ENCODE assay signal across 14 cellular contexts in genomic region chr2:164757934-164758695, GRCh38.
A peak's percentile ranks its signal among the peaks of the same experiment; 100 is the strongest.
DNase-seq lines count a peak whose midpoint lies in the region; ATAC-seq and TF ChIP-seq lines count a peak whose summit lies in the region.
"Had no signal": no experiment of that assay in that cellular context is flagged by ENCODE, and none has a peak within 500 bp of the region (broad histone marks: within the 10 kb centered on the region; RNA-seq: fewer than 3 reads in every experiment).

No MANE protein-coding gene starts in this region.

- H3K4me2 ChIP-seq in IMR-90 (ENCODE audit: low read depth, low read length) (no peak overlapping the region), H9 (ENCODE audit: insufficient read depth, insufficient read length, low read length) (no peak overlapping the region)
- H3K4me2 ChIP-seq: neural progenitor cell had no signal

- no peak overlapping the region for H3T11ph ChIP-seq in H9 (ENCODE audit: low read length)

- no peaks in the 10 kb centered on the region for H4K20me1 ChIP-seq in IMR-90 (ENCODE audit: insufficient read depth, low read length)
- H4K20me1 ChIP-seq in H9 (ENCODE audit: control insufficient read depth, insufficient read depth, insufficient read length), result no peaks in the 10 kb centered on the region

- no peak overlapping the region for H3K4me3 ChIP-seq in IMR-90 (ENCODE audit: insufficient read depth, low read depth, low read length)
- no peak overlapping the region for H3K4me3 ChIP-seq in brain microvascular endothelial cell (ENCODE audit: low read depth, low read length)
- no peak overlapping the region for H3K4me3 ChIP-seq in right lobe of liver
- H3K4me3 ChIP-seq: neural progenitor cell had no signal

- H3K56ac ChIP-seq in IMR-90 (ENCODE audit: extremely low read depth, insufficient read depth, low read length) (no peak overlapping the region), H9 (ENCODE audit: insufficient read length, low read depth, low read length) (no peak overlapping the region)

- no peak overlapping the region for H3K23ac ChIP-seq in IMR-90 (ENCODE audit: low read depth, low read length)
- no peak overlapping the region for H3K23ac ChIP-seq in H9 (ENCODE audit: insufficient read length, low read depth, low read length)

- H3K27me3 ChIP-seq in IMR-90 (ENCODE audit: control insufficient read depth, insufficient read depth, low read length) (no peaks in the 10 kb centered on the region), brain microvascular endothelial cell (replicated peaks) (no peaks in the 10 kb centered on the region), right lobe of liver (no peaks in the 10 kb centered on the region), H9 (ENCODE audit: insufficient read depth, low read length) (no peaks in the 10 kb centered on the region)
- H3K27me3 ChIP-seq: BE2C, neural progenitor cell had no signal

- no peak overlapping the region for H2AFZ ChIP-seq in IMR-90 (replicated peaks; ENCODE audit: low read length, poor library complexity)
- no peak overlapping the region for H2AFZ ChIP-seq in H9 (ENCODE audit: low read length)
- H2AFZ ChIP-seq: neural progenitor cell had no signal

- no peaks in the 10 kb centered on the region for H3K23me2 ChIP-seq in H9 (ENCODE audit: insufficient read length, low read depth, low read length, poor library complexity, severe bottlenecking)

- no peak overlapping the region for H3K4ac ChIP-seq in IMR-90 (ENCODE audit: low read depth, low read length)
- H3K4ac ChIP-seq in H9 (ENCODE audit: low read depth, low read length), result no peak overlapping the region

- no peaks in the 10 kb centered on the region for H3K79me2 ChIP-seq in H9 (ENCODE audit: insufficient read depth, low read length)

- H3K27me3 Mint-ChIP-seq in H9 (ENCODE audit: low read depth), result no peaks in the 10 kb centered on the region

- H4K91ac ChIP-seq in IMR-90 (ENCODE audit: insufficient read depth, low read depth, low read length), result no peak overlapping the region
- no peak overlapping the region for H4K91ac ChIP-seq in H9 (ENCODE audit: insufficient read length, low read depth, low read length)

- H3K9ac ChIP-seq in IMR-90 (ENCODE audit: low read depth, low read length) (no peak overlapping the region), H9 (ENCODE audit: extremely low read depth, insufficient read length, low read length) (no peak overlapping the region)
- H3K9ac ChIP-seq: neural progenitor cell had no signal

- no peak overlapping the region for H3K27ac ChIP-seq in IMR-90 (ENCODE audit: insufficient read depth, low read length)
- H3K27ac ChIP-seq in brain microvascular endothelial cell, result peak overlapping the region; percentile 29
- H3K27ac ChIP-seq in right lobe of liver, result peak overlapping the region in 1 of 3 donors; percentile 5
- no peak overlapping the region for H3K27ac ChIP-seq in H9 (ENCODE audit: insufficient read length, low read depth, low read length)
- H3K27ac ChIP-seq: neural progenitor cell had no signal

- intact Hi-C loops in IMR-90 (cut with micrococcal nuclease), result no loop called here
- intact Hi-C loops in right lobe of liver (cut with DNase I), result no loop called here

- dilution Hi-C loops in IMR-90 (cut with HindIII; ENCODE audit: low sequenced_read_pairs, unreplicated experiment), result no loop called here

- H2BK5ac ChIP-seq in IMR-90 (ENCODE audit: low read depth, low read length, poor library complexity, severe bottlenecking) (no peak overlapping the region), H9 (ENCODE audit: insufficient read length, low read length) (no peak overlapping the region)

- H4K8ac ChIP-seq in IMR-90 (ENCODE audit: low read depth in 2 of 2, low read length in 2 of 2), result no peak overlapping the region
- no peak overlapping the region for H4K8ac ChIP-seq in H9 (replicated peaks; ENCODE audit: insufficient read length, low read depth, low read length)

- DNase-seq in AG08395 (ENCODE audit: low spot score) (peak; percentile 20), IMR-90 (peak; percentile 41), brain microvascular endothelial cell (peak; percentile 57), right lobe of liver (no peak), nucleus accumbens (lab: John Stamatoyannopoulos, UW) (no peak), SIG-M5 treated with dmso at 0.1 percent for 504 hours (lab: John Stamatoyannopoulos, UW; ENCODE audit: unreplicated experiment) (no peak), H9 (no peak)
- DNase-seq: activated naive CD4-positive, alpha-beta T cell treated with anti-CD3 and anti-CD28 coated beads for 36 hours; BE2C; NCI-H1105 treated with DMSO at 0.1 percent for 48 hours; NCI-H748 treated with DMSO at 0.1 percent for 48 hours; stimulated activated naive CD8-positive, alpha-beta T cell treated with anti-CD3 and anti-CD28 coated beads, Interleukin-15, Interleukin-2, amounts not matched to agents 100 U/mL and 50 U/mL, for 24 hours had no signal

- no peaks in the 10 kb centered on the region for H3K36me3 Mint-ChIP-seq in H9 (ENCODE audit: insufficient read depth in 1 of 3, low read depth in 3 of 3)
- H3K36me3 Mint-ChIP-seq: neural progenitor cell had no signal

- TF ChIP-seq CTCF in IMR-90 (conservative IDR thresholded peaks at IDR 0.05; ENCODE audit: low read depth, low read length) (no peak), brain microvascular endothelial cell (IDR thresholded peaks at IDR 0.05; ENCODE audit: low read depth, low read length, missing control alignments) (no peak), right lobe of liver (IDR thresholded peaks at IDR 0.05) (no peak), H9 (conservative IDR thresholded peaks at IDR 0.05) (no peak)

- H3K36me3 ChIP-seq in IMR-90 (ENCODE audit: control insufficient read depth, insufficient read depth, low read length) (no peaks in the 10 kb centered on the region), brain microvascular endothelial cell (replicated peaks) (no peaks in the 10 kb centered on the region), right lobe of liver (no peaks in the 10 kb centered on the region)
- H3K36me3 ChIP-seq: BE2C, neural progenitor cell had no signal

- no peaks in the 10 kb centered on the region for H3K4me1 Mint-ChIP-seq in H9
- H3K4me1 Mint-ChIP-seq: neural progenitor cell had no signal

- CTCF ChIA-PET in IMR-90 (lab: Yijun Ruan, JAX), result no interaction called here

- H3K9me3 ChIP-seq in IMR-90 (ENCODE audit: control insufficient read depth, insufficient read depth, low read length), result no peaks in the 10 kb centered on the region
- no peaks in the 10 kb centered on the region for H3K9me3 ChIP-seq in right lobe of liver
- no peaks in the 10 kb centered on the region for H3K9me3 ChIP-seq in H9 (ENCODE audit: control insufficient read depth, low read depth, low read length)
- H3K9me3 ChIP-seq: BE2C had no signal

- H2BK20ac ChIP-seq in IMR-90 (ENCODE audit: low read depth, low read length) (no peak overlapping the region), H9 (ENCODE audit: low read depth, low read length, poor library complexity, severe bottlenecking) (no peak overlapping the region)

- no peak overlapping the region for H2BK12ac ChIP-seq in H9 (ENCODE audit: insufficient read length, low read depth, low read length)

- POLR2A ChIA-PET in IMR-90 (lab: Charles Lee; ENCODE audit: unreplicated experiment), result interaction anchor here (0.6 kb wide), 1 partner anchor 90 kb away, joined by 3 read pairs; no protein-coding TSS in a partner anchor

- BruUV-seq in IMR-90 (replicated peaks; lab: Mats Ljungman, UMichigan), result no TSS peak

- in situ Hi-C loops in IMR-90 (cut with MboI; ENCODE audit: low sequenced_read_pairs), result no loop called here
- in situ Hi-C loops in brain microvascular endothelial cell (cut with HindIII; ENCODE audit: low pct_ligation_motif_present, low sequenced_read_pairs), result no loop called here

- H2BK15ac ChIP-seq in IMR-90 (ENCODE audit: low read depth, low read length) (no peak overlapping the region), H9 (ENCODE audit: low read depth, low read length) (no peak overlapping the region)

- no peak overlapping the region for H3K4me3 Mint-ChIP-seq in H9
- H3K4me3 Mint-ChIP-seq: activated naive CD4-positive, alpha-beta T cell treated with anti-CD3 and anti-CD28 coated beads for 36 hours; neural progenitor cell had no signal

- no peaks in the 10 kb centered on the region for H3K9me3 Mint-ChIP-seq in H9
- H3K9me3 Mint-ChIP-seq: activated naive CD4-positive, alpha-beta T cell treated with anti-CD3 and anti-CD28 coated beads for 36 hours; neural progenitor cell had no signal

- H2AK5ac ChIP-seq in IMR-90 (ENCODE audit: low read depth, low read length) (no peak overlapping the region), H9 (ENCODE audit: insufficient read length, low read length) (no peak overlapping the region)

- no peak overlapping the region for H3K14ac ChIP-seq in IMR-90 (replicated peaks; ENCODE audit: low read depth, low read length)
- H3K14ac ChIP-seq in H9 (ENCODE audit: insufficient read depth, low read length), result no peak overlapping the region

- WGBS in IMR-90 (ENCODE audit: extremely low coverage in 2 of 2, insufficient read length in 1 of 2), 2 experiments, result no CpG with 5 or more reads among the region's 2 CpGs
- 57% methylated on average over 2 of the region's 2 CpGs for WGBS in right lobe of liver (ENCODE audit: insufficient coverage, low coverage, low lambda C conversion rate, missing lambda C conversion rate)
- no CpG with 5 or more reads among the region's 2 CpGs for WGBS in H9 (ENCODE audit: extremely low coverage, insufficient read length, low lambda C conversion rate)

- H3K18ac ChIP-seq in IMR-90 (ENCODE audit: low read depth, low read length), result no peak overlapping the region
- no peak overlapping the region for H3K18ac ChIP-seq in H9 (ENCODE audit: insufficient read length, low read depth, low read length)

- no peak overlapping the region for H3K27ac Mint-ChIP-seq in H9
- H3K27ac Mint-ChIP-seq: activated naive CD4-positive, alpha-beta T cell treated with anti-CD3 and anti-CD28 coated beads for 36 hours; neural progenitor cell had no signal

- ATAC-seq in IMR-90 (ENCODE audit: low read depth) (0 out of 2 replicates have a peak, but pooled peaks have one; percentile 14), right lobe of liver (peak in 3 of 4 donors; percentile 52 to 74 (median 60)), GM21423 (IDR thresholded peaks at IDR 0.05; ENCODE audit: unreplicated experiment) (no peak)
- ATAC-seq: stimulated activated naive CD8-positive, alpha-beta T cell treated with anti-CD3 and anti-CD28 coated beads, Interleukin-15, Interleukin-2, amounts not matched to agents 100 U/mL and 50 U/mL, for 24 hours had no signal

- H4K5ac ChIP-seq in IMR-90 (ENCODE audit: low read depth, low read length) (no peak overlapping the region), H9 (ENCODE audit: insufficient read length, low read depth, low read length) (no peak overlapping the region)

- H3K79me1 ChIP-seq in IMR-90 (ENCODE audit: low read depth in 1 of 2, low read length in 2 of 2), result no peaks in the 10 kb centered on the region
- no peaks in the 10 kb centered on the region for H3K79me1 ChIP-seq in H9 (ENCODE audit: insufficient read depth, low read depth, low read length, poor library complexity, severe bottlenecking)

- H3K9me1 ChIP-seq in IMR-90 (ENCODE audit: insufficient read depth, low read length), result no peaks in the 10 kb centered on the region

- H2AK9ac ChIP-seq in IMR-90 (replicated peaks; ENCODE audit: low read depth, low read length, poor library complexity), result no peak overlapping the region

- no peak for TF ChIP-seq POLR2A in IMR-90 (IDR thresholded peaks at IDR 0.05; ENCODE audit: low read depth, low read length)
- no peak for TF ChIP-seq POLR2A in right lobe of liver (IDR thresholded peaks at IDR 0.05)

- H2BK120ac ChIP-seq in IMR-90 (ENCODE audit: low read depth, low read length), result no peak overlapping the region
- no peak overlapping the region for H2BK120ac ChIP-seq in H9 (ENCODE audit: low read depth, low read length, poor library complexity, severe bottlenecking)

- no peaks in the 10 kb centered on the region for H3K4me1 ChIP-seq in IMR-90 (ENCODE audit: control insufficient read depth, insufficient read depth, low read length)
- peaks cover 0 to 15% (median 3%) of the 10 kb centered on the region in 4 donors for H3K4me1 ChIP-seq in right lobe of liver
- no peaks in the 10 kb centered on the region for H3K4me1 ChIP-seq in H9 (ENCODE audit: insufficient read depth, low read length)
- H3K4me1 ChIP-seq: BE2C, neural progenitor cell had no signal

- no peak for TF ChIP-seq RAD21 in IMR-90 (IDR thresholded peaks at IDR 0.05; ENCODE audit: low read length)

Comparison
In these comparisons a context has a peak if more than half of its experiments do, and no peak if none do; other contexts are left out.
1. DNase-seq: peak in AG08395 (single experiment), IMR-90 (single experiment) and brain microvascular endothelial cell (single experiment); none in right lobe of liver (0 of 3), nucleus accumbens (0 of 56), SIG-M5 treated with dmso at 0.1 percent for 504 hours (single experiment) and H9 (single experiment).